8 cellular contexts compared by ENCODE assay signal in genomic region chr7:47371733-47372368, GRCh38.
DNase-seq lines count a peak whose midpoint lies in the region; ATAC-seq and TF ChIP-seq lines count a peak whose summit lies in the region.

No MANE protein-coding gene starts in this region.

- peaks cover 67% of the 10 kb centered on the region for H3K4me1 ChIP-seq in body of pancreas

- TF ChIP-seq CTCF in body of pancreas (IDR thresholded peaks at IDR 0.05): no peak

- H3K27me3 ChIP-seq in body of pancreas: no peaks in the 10 kb centered on the region

- H3K4me3 ChIP-seq in body of pancreas: no peak overlapping the region

- peak; percentile 77 for ATAC-seq in body of pancreas
- no peak for ATAC-seq in HG03097 (IDR thresholded peaks at IDR 0.05; ENCODE audit: low FRiP score, unreplicated experiment)
- ATAC-seq in HG03432 (IDR thresholded peaks at IDR 0.05; ENCODE audit: unreplicated experiment): no peak

- H3K9me3 ChIP-seq in body of pancreas: no peaks in the 10 kb centered on the region

- intact Hi-C loops in body of pancreas (cut with DNase I): no loop called here

- peaks cover 12 to 13% of the 10 kb centered on the region in 2 donors for H3K36me3 ChIP-seq in body of pancreas (replicated peaks in 1 of 2; ENCODE audit: insufficient read depth in 1 of 2, low read depth in 2 of 2)

- H3K27ac ChIP-seq in body of pancreas: peak overlapping the region; percentile 18 to 66 (median 21)

- WGBS in body of pancreas, 2 donors: 7 to 17% methylated on average over 10 of the region's 10 CpGs

- DNase-seq in SIG-M5 treated with dmso at 0.1 percent for 504 hours (lab: John Stamatoyannopoulos, UW; ENCODE audit: unreplicated experiment): peak; percentile 21
- no peak for DNase-seq in SIG-M5 (lab: John Stamatoyannopoulos, UW)
- DNase-seq in body of pancreas: peak; percentile 90 to 96 (median 92)
- peak; percentile 86 for DNase-seq in kidney glomerular epithelial cell (lab: John Stamatoyannopoulos, UW)
- no peak for DNase-seq in NCI-H446 (lab: John Stamatoyannopoulos, UW)
- DNase-seq in SKM-1 treated with dmso at 0.1 percent for 144 hours (lab: John Stamatoyannopoulos, UW; ENCODE audit: unreplicated experiment): no peak

- TF ChIP-seq POLR2A in body of pancreas (IDR thresholded peaks at IDR 0.05): no peak

Comparison
In these comparisons a context has a peak if more than half of its experiments do, and no peak if none do; other contexts are left out.
1. DNase-seq: peak in SIG-M5 treated with dmso at 0.1 percent for 504 hours (single experiment), body of pancreas (4 of 4) and kidney glomerular epithelial cell (single experiment); none in SIG-M5 (single experiment), NCI-H446 (0 of 2) and SKM-1 treated with dmso at 0.1 percent for 144 hours (single experiment).